ENCODE assay signal across 2 cellular contexts in genomic region chr9:29416204-29416603, GRCh38.
TF ChIP-seq lines count a peak whose summit lies in the region.

No MANE protein-coding gene starts in this region.

TF ChIP-seq in SK-N-SH, 30 proteins besides CTCF, POLR2A, EP300 and RAD21 (continued from another document):
- 0 out of 2 replicates have a peak, but pooled peaks have one; percentile 7 for TF ChIP-seq TCF12 (IDR thresholded peaks at IDR 0.05)
- no peak for TF ChIP-seq NRF1 (IDR thresholded peaks at IDR 0.05; ENCODE audit: low read depth, low read length)
- no peak for TF ChIP-seq USF2 (IDR thresholded peaks at IDR 0.05; ENCODE audit: borderline replicate concordance, low read depth, low read length)
- TF ChIP-seq NFIC (IDR thresholded peaks at IDR 0.05; ENCODE audit: borderline replicate concordance), result no peak
- TF ChIP-seq JUND (IDR thresholded peaks at IDR 0.05), result no peak
- TF ChIP-seq EZH2phosphoT487 (IDR thresholded peaks at IDR 0.05; ENCODE audit: borderline replicate concordance, low read depth), result no peak
- TF ChIP-seq, protein P1, sequence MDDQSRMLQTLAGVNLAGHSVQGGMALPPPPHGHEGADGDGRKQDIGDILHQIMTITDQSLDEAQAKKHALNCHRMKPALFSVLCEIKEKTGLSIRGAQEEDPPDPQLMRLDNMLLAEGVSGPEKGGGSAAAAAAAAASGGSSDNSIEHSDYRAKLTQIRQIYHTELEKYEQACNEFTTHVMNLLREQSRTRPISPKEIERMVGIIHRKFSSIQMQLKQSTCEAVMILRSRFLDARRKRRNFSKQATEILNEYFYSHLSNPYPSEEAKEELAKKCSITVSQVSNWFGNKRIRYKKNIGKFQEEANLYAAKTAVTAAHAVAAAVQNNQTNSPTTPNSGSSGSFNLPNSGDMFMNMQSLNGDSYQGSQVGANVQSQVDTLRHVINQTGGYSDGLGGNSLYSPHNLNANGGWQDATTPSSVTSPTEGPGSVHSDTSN (IDR thresholded peaks at IDR 0.05), result peak; percentile 12; the same call in 1 of the 2 replicates
- no peak for TF ChIP-seq FOXM1 (IDR thresholded peaks at IDR 0.05; ENCODE audit: low read depth)

TF ChIP-seq in SK-N-SH treated with all-trans-retinoic acid at 6 μM for 48 hours, 23 proteins besides CTCF, POLR2A, EP300 and RAD21 (continued from another document):
- TF ChIP-seq GLIS3 (CRISPR knock-in tag; IDR thresholded peaks at IDR 0.05) (no peak), OSR1 (CRISPR knock-in tag; IDR thresholded peaks at IDR 0.05) (no peak), PATZ1 (CRISPR knock-in tag; IDR thresholded peaks at IDR 0.05; ENCODE audit: borderline replicate concordance) (no peak), ZC3H10 (CRISPR knock-in tag; IDR thresholded peaks at IDR 0.05) (no peak), ZNF565 (CRISPR knock-in tag; conservative IDR thresholded peaks at IDR 0.05; ENCODE audit: low read depth) (no peak), RARB (CRISPR knock-in tag; IDR thresholded peaks at IDR 0.05) (no peak), CSDC2 (CRISPR knock-in tag; IDR thresholded peaks at IDR 0.05) (no peak)
- TF ChIP-seq, protein P2, sequence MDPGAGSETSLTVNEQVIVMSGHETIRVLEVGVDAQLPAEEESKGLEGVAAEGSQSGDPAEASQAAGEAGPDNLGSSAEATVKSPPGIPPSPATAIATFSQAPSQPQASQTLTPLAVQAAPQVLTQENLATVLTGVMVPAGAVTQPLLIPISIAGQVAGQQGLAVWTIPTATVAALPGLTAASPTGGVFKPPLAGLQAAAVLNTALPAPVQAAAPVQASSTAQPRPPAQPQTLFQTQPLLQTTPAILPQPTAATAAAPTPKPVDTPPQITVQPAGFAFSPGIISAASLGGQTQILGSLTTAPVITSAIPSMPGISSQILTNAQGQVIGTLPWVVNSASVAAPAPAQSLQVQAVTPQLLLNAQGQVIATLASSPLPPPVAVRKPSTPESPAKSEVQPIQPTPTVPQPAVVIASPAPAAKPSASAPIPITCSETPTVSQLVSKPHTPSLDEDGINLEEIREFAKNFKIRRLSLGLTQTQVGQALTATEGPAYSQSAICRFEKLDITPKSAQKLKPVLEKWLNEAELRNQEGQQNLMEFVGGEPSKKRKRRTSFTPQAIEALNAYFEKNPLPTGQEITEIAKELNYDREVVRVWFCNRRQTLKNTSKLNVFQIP (CRISPR knock-in tag; IDR thresholded peaks at IDR 0.05; ENCODE audit: borderline replicate concordance, low read depth), result no peak
- TF ChIP-seq, protein P3, sequence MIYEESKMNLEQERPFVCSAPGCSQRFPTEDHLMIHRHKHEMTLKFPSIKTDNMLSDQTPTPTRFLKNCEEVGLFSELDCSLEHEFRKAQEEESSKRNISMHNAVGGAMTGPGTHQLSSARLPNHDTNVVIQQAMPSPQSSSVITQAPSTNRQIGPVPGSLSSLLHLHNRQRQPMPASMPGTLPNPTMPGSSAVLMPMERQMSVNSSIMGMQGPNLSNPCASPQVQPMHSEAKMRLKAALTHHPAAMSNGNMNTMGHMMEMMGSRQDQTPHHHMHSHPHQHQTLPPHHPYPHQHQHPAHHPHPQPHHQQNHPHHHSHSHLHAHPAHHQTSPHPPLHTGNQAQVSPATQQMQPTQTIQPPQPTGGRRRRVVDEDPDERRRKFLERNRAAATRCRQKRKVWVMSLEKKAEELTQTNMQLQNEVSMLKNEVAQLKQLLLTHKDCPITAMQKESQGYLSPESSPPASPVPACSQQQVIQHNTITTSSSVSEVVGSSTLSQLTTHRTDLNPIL (CRISPR knock-in tag; IDR thresholded peaks at IDR 0.05; ENCODE audit: low read depth), result no peak
